In the genomic region with DNA sequence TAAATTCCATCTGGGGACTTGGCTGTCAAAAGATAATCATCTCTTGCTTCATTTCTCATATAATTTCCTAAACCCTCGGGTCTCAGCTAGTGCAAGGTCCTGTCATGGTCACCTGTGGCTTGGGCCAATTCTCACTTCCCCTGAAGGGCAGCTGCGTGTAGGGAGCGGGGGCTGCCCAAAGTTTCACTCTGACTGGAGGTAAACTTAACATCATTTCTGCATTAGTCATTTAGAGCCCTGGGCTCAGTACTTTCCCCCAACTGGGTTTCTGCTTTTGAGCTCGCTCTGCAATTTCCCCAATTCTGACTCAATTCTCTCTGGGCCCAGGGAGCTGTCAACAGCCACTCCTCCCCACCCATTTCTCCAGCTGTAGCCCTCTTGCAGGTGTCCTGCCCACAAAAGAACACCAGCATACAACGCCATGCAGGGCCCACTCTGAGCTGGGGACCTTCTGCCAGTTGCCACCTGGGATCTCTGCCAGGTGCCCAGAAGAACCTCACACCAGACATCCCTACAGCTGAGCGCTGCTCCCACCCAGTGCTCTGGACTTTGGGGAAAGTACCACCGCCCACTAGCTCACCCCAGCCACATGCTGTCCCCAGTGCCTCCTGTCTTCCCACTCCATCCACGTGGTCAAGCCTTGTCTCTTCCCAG, we compare ENCODE assay signal across 8 cellular contexts. TPM values are rescaled to one million over a fixed set of nuclear protein-coding genes. Genes with fewer than 3 reads are reported as not detected.
DNase-seq lines count a peak whose midpoint lies in the region; ATAC-seq and TF ChIP-seq lines count a peak whose summit lies in the region.

No MANE protein-coding gene starts in this region.

- H3K4me3 ChIP-seq in GM23248 = no peak overlapping the region
- H3K4me3 ChIP-seq in Loucy (ENCODE audit: low read length, poor library complexity, severe bottlenecking) = peak overlapping the region; percentile 33
- H3K4me3 ChIP-seq in gastrocnemius medialis = no peak overlapping the region

- H3K36me3 ChIP-seq in GM23248 (ENCODE audit: low read depth) (no peaks in the 10 kb centered on the region), Loucy (ENCODE audit: insufficient read depth, low read length) (no peaks in the 10 kb centered on the region), gastrocnemius medialis (no peaks in the 10 kb centered on the region)

- WGBS in GM23248 (ENCODE audit: low coverage in 1 of 2, low lambda C conversion rate in 2 of 2, missing lambda C conversion rate in 2 of 2), 2 experiments = 27 to 28% methylated on average over 8 of the region's 8 CpGs

- intact Hi-C loops in gastrocnemius medialis (cut with DNase I; ENCODE audit: low total_unique reads) = no loop called here

- H3K9me3 ChIP-seq in GM23248 (ENCODE audit: low read depth) (no peaks in the 10 kb centered on the region), Loucy (ENCODE audit: insufficient read depth, low read depth, low read length) (no peaks in the 10 kb centered on the region), gastrocnemius medialis (no peaks in the 10 kb centered on the region)

- H3K27me3 ChIP-seq in GM23248 (replicated peaks; ENCODE audit: insufficient read depth) = no peaks in the 10 kb centered on the region
- H3K27me3 ChIP-seq in Loucy (ENCODE audit: insufficient read depth, low read length, poor library complexity, severe bottlenecking) = no peaks in the 10 kb centered on the region
- no peaks in the 10 kb centered on the region for H3K27me3 ChIP-seq in gastrocnemius medialis

- H3K4me1 ChIP-seq in GM23248 (ENCODE audit: insufficient read depth) = peaks cover 53% of the 10 kb centered on the region
- peaks cover 59% of the 10 kb centered on the region for H3K4me1 ChIP-seq in Loucy (ENCODE audit: insufficient read depth, low read length, poor library complexity, severe bottlenecking)
- H3K4me1 ChIP-seq in gastrocnemius medialis = peaks cover 57 to 80% of the 10 kb centered on the region in 2 donors

- no peaks in the 10 kb centered on the region for H3K9me2 ChIP-seq in GM23248 (ENCODE audit: insufficient read depth)
- no peaks in the 10 kb centered on the region for H3K9me2 ChIP-seq in Loucy (replicated peaks; ENCODE audit: low read depth, low read length)

- H3F3A ChIP-seq in GM23248 (ENCODE audit: insufficient read depth) (peaks cover 47% of the 10 kb centered on the region), Loucy (ENCODE audit: low read depth) (no peaks in the 10 kb centered on the region)

- H2AFZ ChIP-seq in GM23248 (no peak overlapping the region), Loucy (ENCODE audit: low read length) (no peak overlapping the region)

- H3K9ac ChIP-seq in GM23248 = no peak overlapping the region
- H3K9ac ChIP-seq in Loucy (ENCODE audit: low read depth, low read length, poor library complexity, severe bottlenecking) = no peak overlapping the region

- H3K4me2 ChIP-seq in GM23248 (ENCODE audit: unreplicated experiment) (peak overlapping the region; percentile 13), Loucy (ENCODE audit: low read depth, low read length, poor library complexity, severe bottlenecking) (peak overlapping the region; percentile 77)

- TF ChIP-seq POLR2A in gastrocnemius medialis (IDR thresholded peaks at IDR 0.05) = no peak

- no peak for TF ChIP-seq CTCF in GM10266 (IDR thresholded peaks at IDR 0.05; ENCODE audit: control insufficient read depth, insufficient read depth, low read depth, missing control alignments)
- TF ChIP-seq CTCF in Loucy (conservative IDR thresholded peaks at IDR 0.05; ENCODE audit: low read length) = no peak
- TF ChIP-seq CTCF in gastrocnemius medialis (IDR thresholded peaks at IDR 0.05 in 4 of 5, conservative IDR thresholded peaks at IDR 0.05 in 1 of 5) = no peak

- H3K79me2 ChIP-seq in GM23248 (ENCODE audit: insufficient read depth) = peaks cover 85% of the 10 kb centered on the region
- H3K79me2 ChIP-seq in Loucy (ENCODE audit: insufficient read depth, low read length) = peaks cover 86% of the 10 kb centered on the region

- in situ Hi-C loops in GM23248 (cut with MboI) = no loop called here
- in situ Hi-C loops in gastrocnemius medialis (cut with MboI; ENCODE audit: low sequenced_read_pairs in 4 of 4) = no loop called here

- ATAC-seq in gastrocnemius medialis = peak; percentile 10 to 31

- DNase-seq in GM10266 (ENCODE audit: extremely low spot score) (peak; percentile 80), GM23248 (peak; percentile 84), epithelial cell of prostate (ENCODE audit: low read depth, low spot score) (peak; percentile 53), gastrocnemius medialis (peak; percentile 36 to 53), cortex of kidney (lab: John Stamatoyannopoulos, UW) (no peak), HUDEP-2 (lab: John Stamatoyannopoulos, UW; ENCODE audit: unreplicated experiment in 76 of 76) (no peak)
- peak; percentile 45 to 77 for DNase-seq in activated CD4-positive, alpha-beta T cell treated with anti-CD3 and anti-CD28 coated beads, Interleukin-2, amount 50 U/mL, for 24 hours (ENCODE audit: low read depth in 1 of 2, low spot score in 1 of 2)

- peak overlapping the region; percentile 6; the same call in 1 of the 2 replicates for H3K27ac ChIP-seq in GM23248
- peak overlapping the region; percentile 32 for H3K27ac ChIP-seq in epithelial cell of prostate
- peak overlapping the region; percentile 57 to 63 (median 63) for H3K27ac ChIP-seq in gastrocnemius medialis

- peaks cover 28% of the 10 kb centered on the region for H4K20me1 ChIP-seq in GM23248 (ENCODE audit: insufficient read depth)
- H4K20me1 ChIP-seq in Loucy (ENCODE audit: insufficient read depth, low read length, poor library complexity, severe bottlenecking) = peaks cover 78% of the 10 kb centered on the region

RNA-seq across cellular contexts. Expression of gene VOPP1, which starts 37.9 kb away (rescaled TPM):
- total RNA-seq in GM23248 (2014; rRNA removed; shearing (Covaris generic)) = 86.5 and 106 TPM in 2 replicates
- 27.5 and 27.7 TPM in 2 replicates for polyA plus RNA-seq in GM23248 (2016; fragmentation: Nextera tagmentation; extraction: Ambion mirVana)
- total RNA-seq in gastrocnemius medialis = 10 to 100 TPM; 17.3 to 27.9 (median 26.5) TPM

Comparison
In these comparisons a context has a peak if more than half of its experiments do, and no peak if none do; other contexts are left out.
1. DNase-seq: peak in GM10266 (single experiment), GM23248 (single experiment), activated CD4-positive, alpha-beta T cell treated with anti-CD3 and anti-CD28 coated beads, Interleukin-2, amount 50 U/mL, for 24 hours (2 of 2), epithelial cell of prostate (single experiment) and gastrocnemius medialis (2 of 2); none in cortex of kidney (single experiment) and HUDEP-2 (0 of 76).
2. H3K27ac ChIP-seq: peak in every context shown above with its lines; median percentile 63 in gastrocnemius medialis; 32 in epithelial cell of prostate; 6 in GM23248.